ENCODE assay signal across 8 cellular contexts in the genomic region with DNA sequence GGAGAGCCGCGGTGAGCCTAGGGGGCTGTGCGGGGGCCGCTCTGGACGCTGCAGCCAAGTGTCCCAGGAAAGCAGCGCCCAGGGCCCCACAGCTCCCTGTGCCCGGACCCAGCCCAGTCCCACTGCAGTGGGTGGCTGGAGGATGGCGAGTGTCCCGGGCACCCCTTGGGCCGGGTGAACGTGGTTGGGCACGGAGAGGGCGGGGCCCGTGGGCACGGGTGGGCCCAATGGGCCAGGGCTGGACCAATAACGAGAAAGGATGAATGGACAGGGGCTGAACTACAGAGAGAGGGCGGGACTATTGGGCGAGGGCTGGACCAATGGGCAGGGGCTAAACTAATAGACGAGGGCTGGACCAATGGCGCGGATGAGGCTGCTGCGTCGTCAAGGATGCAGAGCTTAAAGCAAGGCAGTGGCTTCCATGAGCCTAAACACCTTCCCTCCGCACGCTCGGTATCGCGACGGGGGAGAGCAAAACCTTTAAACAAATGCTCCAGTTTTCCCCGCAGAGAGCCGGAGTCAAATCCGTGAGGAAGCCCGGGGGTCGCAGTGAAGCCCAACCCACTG. TPM values are rescaled to one million over a fixed set of nuclear protein-coding genes. Genes with fewer than 3 reads are reported as not detected.
DNase-seq lines count a peak whose midpoint lies in the region; ATAC-seq and TF ChIP-seq lines count a peak whose summit lies in the region.

No MANE protein-coding gene starts in this region.

- TF ChIP-seq CTCF in LNCaP clone FGC (IDR thresholded peaks at IDR 0.05; ENCODE audit: control insufficient read depth, extremely low read depth, insufficient read depth) = no peak
- no peak for TF ChIP-seq CTCF in fibroblast of villous mesenchyme (IDR thresholded peaks at IDR 0.05; ENCODE audit: insufficient read depth, low read depth, low read length)
- no peak for TF ChIP-seq CTCF in nephron progenitor cell (IDR thresholded peaks at IDR 0.05)

- H3K4me1 Mint-ChIP-seq in nephron progenitor cell = peaks cover 8% of the 10 kb centered on the region
- peaks cover 9% of the 10 kb centered on the region for H3K4me1 Mint-ChIP-seq in stimulated activated naive CD8-positive, alpha-beta T cell treated with anti-CD3 and anti-CD28 coated beads, Interleukin-15, amount 100 ng/mL, for 72 hours

- peak overlapping the region; percentile 73 for H3K4me3 ChIP-seq in LNCaP clone FGC (ENCODE audit: low read depth, low read length)
- H3K4me3 ChIP-seq in fibroblast of villous mesenchyme (ENCODE audit: low read depth, low read length) = peak overlapping the region; percentile 89

- peak; percentile 99 for DNase-seq in EH (ENCODE audit: low read depth)
- peak; percentile 99 for DNase-seq in H4 (ENCODE audit: low spot score)
- DNase-seq in LNCaP clone FGC (ENCODE audit: low read depth) = peak; percentile 98
- DNase-seq in RPMI8226 = peak; percentile 99
- DNase-seq in activated gamma-delta T cell treated with Interleukin-2 at 50 U/mL for 16 hours = peak; percentile 93
- peak; percentile 99 for DNase-seq in fibroblast of villous mesenchyme (ENCODE audit: low read depth)
- DNase-seq in nephron progenitor cell = peak; percentile 92
- DNase-seq in stimulated activated naive CD8-positive, alpha-beta T cell treated with anti-CD3 and anti-CD28 coated beads, Interleukin-15, amount 100 ng/mL, for 72 hours = peak; percentile 95 to 97

- H3K27ac Mint-ChIP-seq in nephron progenitor cell = peak overlapping the region; percentile 96
- peak overlapping the region; percentile 97 to 98 for H3K27ac Mint-ChIP-seq in stimulated activated naive CD8-positive, alpha-beta T cell treated with anti-CD3 and anti-CD28 coated beads, Interleukin-15, amount 100 ng/mL, for 72 hours

- H3K36me3 Mint-ChIP-seq in nephron progenitor cell (ENCODE audit: low read depth) = peaks cover 9% of the 10 kb centered on the region

- peaks cover 35% of the 10 kb centered on the region for H3K27me3 Mint-ChIP-seq in nephron progenitor cell (ENCODE audit: low read depth, poor library complexity)
- no peaks in the 10 kb centered on the region for H3K27me3 Mint-ChIP-seq in stimulated activated naive CD8-positive, alpha-beta T cell treated with anti-CD3 and anti-CD28 coated beads, Interleukin-15, amount 100 ng/mL, for 72 hours

- H3K4me3 Mint-ChIP-seq in nephron progenitor cell = peak overlapping the region; percentile 87
- peak overlapping the region; percentile 94 to 96 for H3K4me3 Mint-ChIP-seq in stimulated activated naive CD8-positive, alpha-beta T cell treated with anti-CD3 and anti-CD28 coated beads, Interleukin-15, amount 100 ng/mL, for 72 hours

- peak; percentile 96 for ATAC-seq in stimulated activated naive CD8-positive, alpha-beta T cell treated with anti-CD3 and anti-CD28 coated beads, Interleukin-15, amount 100 ng/mL, for 72 hours

- H3K9me3 Mint-ChIP-seq in nephron progenitor cell = peaks cover 5% of the 10 kb centered on the region
- H3K9me3 Mint-ChIP-seq in stimulated activated naive CD8-positive, alpha-beta T cell treated with anti-CD3 and anti-CD28 coated beads, Interleukin-15, amount 100 ng/mL, for 72 hours = peaks cover 3 to 7% of the 10 kb centered on the region in 2 donors

RNA-seq across cellular contexts. Expression of a gene that starts 0.5 kb away (rescaled TPM):
- 57.3 and 77.7 TPM in 2 replicates for total RNA-seq in H4 (2014; rRNA removed; shearing (Covaris generic))
- 47.1 and 62.5 TPM in 2 replicates for total RNA-seq in fibroblast of villous mesenchyme

RNA-seq across cellular contexts. Expression of a gene that starts 24.6 kb away (rescaled TPM):
- total RNA-seq in H4 (2014; rRNA removed; shearing (Covaris generic)) = not detected in 2 replicates
- not detected in 2 replicates for total RNA-seq in fibroblast of villous mesenchyme

RNA-seq across cellular contexts. Expression of a gene that starts 29.2 kb away (rescaled TPM):
- 9.1 and 13.1 TPM in 2 replicates for total RNA-seq in H4 (2014; rRNA removed; shearing (Covaris generic))
- total RNA-seq in fibroblast of villous mesenchyme = 25.9 and 28.3 TPM in 2 replicates

RNA-seq across cellular contexts. Expression of a gene that starts 52.4 kb away (rescaled TPM):
- total RNA-seq in H4 (2014; rRNA removed; shearing (Covaris generic)) = 0.14 TPM in 1 of 2 replicates, not detected in the other
- total RNA-seq in fibroblast of villous mesenchyme = 0.64 and 0.86 TPM in 2 replicates

Comparison
In these comparisons a context has a peak if more than half of its experiments do, and no peak if none do; other contexts are left out.
1. Peak in every context shown above with its lines: DNase-seq, ATAC-seq and H3K4me3 ChIP-seq.